Comparison of ENCODE assay signal across 8 cellular contexts in genomic region chr19:47471733-47472457, GRCh38. TPM values are rescaled to one million over a fixed set of nuclear protein-coding genes. Genes with fewer than 3 reads are reported as not detected.
DNase-seq lines count a peak whose midpoint lies in the region; TF ChIP-seq lines count a peak whose summit lies in the region.

Gene SLC8A2, minus strand, starts transcription at chr19:47471893. Its CDS starts 5,490 bp downstream, at chr19:47466403.

- no peaks in the 10 kb centered on the region for H3K36me3 ChIP-seq in CD8-positive, alpha-beta memory T cell (ENCODE audit: insufficient read depth, low read length)
- H3K36me3 ChIP-seq in adrenal gland (replicated peaks in 1 of 2) (no peaks in the 10 kb centered on the region), left ventricle myocardium inferior (peaks cover 3% of the 10 kb centered on the region), rectal smooth muscle tissue (ENCODE audit: control insufficient read depth, insufficient read depth, low read length) (no peaks in the 10 kb centered on the region), Peyer's patch (no peaks in the 10 kb centered on the region)

- H3K9me3 Mint-ChIP-seq in CD8-positive, alpha-beta memory T cell, result no peaks in the 10 kb centered on the region

- intact Hi-C loops in adrenal gland (cut with DNase I), result no loop called here
- intact Hi-C loops in left ventricle myocardium inferior (cut with micrococcal nuclease), result no loop called here

- CTCF ChIA-PET in CD8-positive, alpha-beta memory T cell (lab: Charles Lee), result no interaction called here

- no peak within 1 kb of the TSS for H3K9ac ChIP-seq in rectal smooth muscle tissue (ENCODE audit: low read length)

- TF ChIP-seq RAD21 in Ishikawa (IDR thresholded peaks at IDR 0.05; ENCODE audit: low read depth), result no peak

- peak; percentile 45 to 77 (median 57) for DNase-seq in CD8-positive, alpha-beta memory T cell
- DNase-seq in SK-N-DZ (ENCODE audit: low spot score) (peak; percentile 44), adrenal gland (peak in 6 of 7 donors; percentile 50 to 75 (median 60)), left ventricle myocardium inferior (peak; percentile 63), Peyer's patch (no peak), mesenteric fat pad (ENCODE audit: low spot score) (no peak)

- H3K27ac Mint-ChIP-seq in CD8-positive, alpha-beta memory T cell, result peak within 1 kb of the TSS in 2 of 8 donors; percentile 1 to 9

- H3K27me3 Mint-ChIP-seq in CD8-positive, alpha-beta memory T cell, result peaks cover 38 to 57% of the 10 kb centered on the region in 2 donors

- H3K36me3 Mint-ChIP-seq in CD8-positive, alpha-beta memory T cell, result peaks cover 0 to 1% (median 0%) of the 10 kb centered on the region in 3 donors

- 2 to 5% (median 2%) methylated on average over 11 to 29 of the region's 29 CpGs for WGBS in adrenal gland, 4 donors

- peak within 1 kb of the TSS; percentile 18 to 86 (median 27) for H3K4me3 Mint-ChIP-seq in CD8-positive, alpha-beta memory T cell

- H3K4me1 Mint-ChIP-seq in CD8-positive, alpha-beta memory T cell, result peaks cover 9 to 17% (median 15%) of the 10 kb centered on the region in 3 donors

- TF ChIP-seq EP300 in Ishikawa (IDR thresholded peaks at IDR 0.05; ENCODE audit: borderline replicate concordance), result no peak

- H3K4me1 ChIP-seq in CD8-positive, alpha-beta memory T cell (ENCODE audit: insufficient read depth, low read length), result peaks cover 6% of the 10 kb centered on the region
- peaks cover 0 to 4% of the 10 kb centered on the region in 2 donors for H3K4me1 ChIP-seq in adrenal gland (replicated peaks in 1 of 2)
- H3K4me1 ChIP-seq in left ventricle myocardium inferior, result peaks cover 7% of the 10 kb centered on the region
- H3K4me1 ChIP-seq in rectal smooth muscle tissue (ENCODE audit: control insufficient read depth, insufficient read depth, low read length), result peaks cover 12% of the 10 kb centered on the region
- H3K4me1 ChIP-seq in Peyer's patch, result peaks cover 0 to 3% (median 0%) of the 10 kb centered on the region in 4 donors

- TF ChIP-seq CTCF in adrenal gland (IDR thresholded peaks at IDR 0.05) (no peak), left ventricle myocardium inferior (IDR thresholded peaks at IDR 0.05; ENCODE audit: borderline replicate concordance) (no peak), Peyer's patch (IDR thresholded peaks at IDR 0.05) (no peak)

- H3K27ac ChIP-seq in CD8-positive, alpha-beta memory T cell (ENCODE audit: low read depth, low read length), result no peak within 1 kb of the TSS
- H3K27ac ChIP-seq in adrenal gland (no peak within 1 kb of the TSS), left ventricle myocardium inferior (replicated peaks) (no peak within 1 kb of the TSS), rectal smooth muscle tissue (ENCODE audit: low read depth, low read length) (peak within 1 kb of the TSS; percentile 71), Peyer's patch (no peak within 1 kb of the TSS)

- no peak within 1 kb of the TSS for H3K4me3 ChIP-seq in CD8-positive, alpha-beta memory T cell (ENCODE audit: low read length)
- H3K4me3 ChIP-seq in adrenal gland, result no peak within 1 kb of the TSS
- peak within 1 kb of the TSS; percentile 38 for H3K4me3 ChIP-seq in left ventricle myocardium inferior
- peak within 1 kb of the TSS; percentile 55 for H3K4me3 ChIP-seq in rectal smooth muscle tissue (ENCODE audit: low read length)
- H3K4me3 ChIP-seq in Peyer's patch, result peak within 1 kb of the TSS in 1 of 4 donors; percentile 34

- POLR2A ChIA-PET in CD8-positive, alpha-beta memory T cell (lab: Charles Lee), result no interaction called here

- no peaks in the 10 kb centered on the region for H3K9me3 ChIP-seq in CD8-positive, alpha-beta memory T cell (ENCODE audit: low read length)
- H3K9me3 ChIP-seq in adrenal gland (replicated peaks in 1 of 3) (no peaks in the 10 kb centered on the region), left ventricle myocardium inferior (replicated peaks) (no peaks in the 10 kb centered on the region), Peyer's patch (no peaks in the 10 kb centered on the region)

- no peak for TF ChIP-seq POLR2A in adrenal gland (IDR thresholded peaks at IDR 0.05)
- TF ChIP-seq POLR2A in Peyer's patch (IDR thresholded peaks at IDR 0.05), result no peak

- peaks cover 30% of the 10 kb centered on the region for H3K27me3 ChIP-seq in CD8-positive, alpha-beta memory T cell (ENCODE audit: insufficient read depth, low read length, poor library complexity, severe bottlenecking)
- H3K27me3 ChIP-seq in adrenal gland (peaks cover 29% of the 10 kb centered on the region), left ventricle myocardium inferior (ENCODE audit: low read depth) (peaks cover 81% of the 10 kb centered on the region), rectal smooth muscle tissue (ENCODE audit: control insufficient read depth, insufficient read depth, low read length) (peaks cover 15% of the 10 kb centered on the region), Peyer's patch (peaks cover 0 to 9% of the 10 kb centered on the region in 2 donors)

TF ChIP-seq in Ishikawa, 13 proteins besides CTCF, POLR2A, EP300 and RAD21:
- 0 out of 2 replicates have a peak, but pooled peaks have one; percentile 14 for TF ChIP-seq YY1 (IDR thresholded peaks at IDR 0.05; ENCODE audit: low read depth)
- TF ChIP-seq USF1 (IDR thresholded peaks at IDR 0.05), result no peak
- TF ChIP-seq CREB1 (IDR thresholded peaks at IDR 0.05; ENCODE audit: low read depth), result no peak
- TF ChIP-seq MAX (IDR thresholded peaks at IDR 0.05), result peak; percentile 55
- no peak for TF ChIP-seq NFIC (IDR thresholded peaks at IDR 0.05)
- no peak for TF ChIP-seq TAF1 (IDR thresholded peaks at IDR 0.05; ENCODE audit: low read depth)
- 0 out of 2 replicates have a peak, but pooled peaks have one; percentile 16 for TF ChIP-seq TEAD4 (IDR thresholded peaks at IDR 0.05)
- peak; percentile 41; the same call in 1 of the 2 replicates for TF ChIP-seq TCF12 (IDR thresholded peaks at IDR 0.05; ENCODE audit: low read depth)
- peak; percentile 93 for TF ChIP-seq REST (IDR thresholded peaks at IDR 0.05; ENCODE audit: low read depth)
- peak; percentile 89 for TF ChIP-seq ZBTB7A (IDR thresholded peaks at IDR 0.05; ENCODE audit: low read depth)
- TF ChIP-seq EGR1 (IDR thresholded peaks at IDR 0.05), result no peak
- no peak for TF ChIP-seq FOXM1 (IDR thresholded peaks at IDR 0.05; ENCODE audit: borderline replicate concordance, low read depth)
- no peak for TF ChIP-seq CEBPB (IDR thresholded peaks at IDR 0.05)

RNA-seq across cellular contexts. Expression of gene SLC8A2, which starts in this region (rescaled TPM):
- not detected for total RNA-seq in CD8-positive, alpha-beta memory T cell
- polyA plus RNA-seq in CD8-positive, alpha-beta memory T cell, result not detected
- polyA plus RNA-seq in SK-N-DZ (2014; cell fraction: cytosol; rRNA removed), result 0.07 and 0.32 TPM in 2 replicates
- polyA plus RNA-seq in SK-N-DZ (2014; cell fraction: nucleus; rRNA removed), result 0.66 TPM in 1 of 2 replicates, not detected in the other
- total RNA-seq in adrenal gland (1 to 10 TPM in 4 of 8 donors, under 1 TPM in 1, not detected in 3; 0.36 to 6.1 (median 4.2) TPM), left ventricle myocardium inferior (0.30 TPM), Peyer's patch (under 1 TPM in 2 of 4 donors, not detected in 2; 0.53 to 0.85 TPM), mesenteric fat pad (not detected)
- 1 to 10 TPM in 2 of 3 donors, under 1 TPM in 1; 0.74 to 3.1 (median 3.0) TPM for polyA plus RNA-seq in adrenal gland

Comparison
In these comparisons a context has a peak if more than half of its experiments do, and no peak if none do; other contexts are left out.
1. Peak in DNase-seq in CD8-positive, alpha-beta memory T cell; RNA of the gene not detected or under 1 TPM.
2. Peak in DNase-seq and H3K4me3 ChIP-seq in left ventricle myocardium inferior; RNA of the gene not detected or under 1 TPM.
3. DNase-seq: peak in SK-N-DZ (single experiment) and adrenal gland (6 of 7); none in Peyer's patch (0 of 3) and mesenteric fat pad (single experiment).